In genomic region chr5:179679014-179679674, GRCh38 we compare ENCODE assay signal across 8 cellular contexts. TPM values are rescaled to one million over a fixed set of nuclear protein-coding genes. Genes with fewer than 3 reads are reported as not detected.
A peak's percentile ranks its signal among the peaks of the same experiment; 100 is the strongest.
DNase-seq lines count a peak whose midpoint lies in the region; ATAC-seq, FAIRE-seq and TF ChIP-seq lines count a peak whose summit lies in the region.

No MANE protein-coding gene starts in this region.

- H3K4me1 ChIP-seq in CD8-positive, alpha-beta T cell (ENCODE audit: insufficient read depth, low read length): peaks cover 22% of the 10 kb centered on the region
- peaks cover 14% of the 10 kb centered on the region for H3K4me1 ChIP-seq in effector memory CD4-positive, alpha-beta T cell (ENCODE audit: control insufficient read depth, insufficient read depth, low read length, poor library complexity, severe bottlenecking)
- no peaks in the 10 kb centered on the region for H3K4me1 ChIP-seq in mesodermal cell (ENCODE audit: control insufficient read depth, insufficient read depth, low read length, poor library complexity, severe bottlenecking)

- H3K27me3 ChIP-seq in CD8-positive, alpha-beta T cell (ENCODE audit: insufficient read depth, low read length): no peaks in the 10 kb centered on the region
- H3K27me3 ChIP-seq in effector memory CD4-positive, alpha-beta T cell (replicated peaks; ENCODE audit: control insufficient read depth, insufficient read depth, low read length, poor library complexity, severe bottlenecking): no peaks in the 10 kb centered on the region

- no peaks in the 10 kb centered on the region for H3K9me3 ChIP-seq in CD8-positive, alpha-beta T cell (ENCODE audit: low read length)
- H3K9me3 ChIP-seq in effector memory CD4-positive, alpha-beta T cell (ENCODE audit: control insufficient read depth, low read length): no peaks in the 10 kb centered on the region
- no peaks in the 10 kb centered on the region for H3K9me3 ChIP-seq in mesodermal cell (ENCODE audit: control insufficient read depth, low read length)

- H3K36me3 ChIP-seq in CD8-positive, alpha-beta T cell (ENCODE audit: insufficient read depth, low read length): no peaks in the 10 kb centered on the region
- H3K36me3 ChIP-seq in effector memory CD4-positive, alpha-beta T cell (ENCODE audit: control insufficient read depth, insufficient read depth, low read length): no peaks in the 10 kb centered on the region
- no peaks in the 10 kb centered on the region for H3K36me3 ChIP-seq in mesodermal cell (ENCODE audit: control insufficient read depth, insufficient read depth, low read length)

- H3K4me3 ChIP-seq in CD8-positive, alpha-beta T cell (ENCODE audit: low read depth, low read length): peak overlapping the region; percentile 66
- H3K4me3 ChIP-seq in effector memory CD4-positive, alpha-beta T cell (ENCODE audit: insufficient read depth, low read depth, low read length, poor library complexity, severe bottlenecking): peak overlapping the region; percentile 76
- H3K4me3 ChIP-seq in mesodermal cell (ENCODE audit: extremely low read depth, insufficient read depth, low read length, poor library complexity, severe bottlenecking): peak overlapping the region; percentile 84

- peak overlapping the region; percentile 99 for H3K27ac Mint-ChIP-seq in CD8-positive, alpha-beta T cell
- H3K27ac Mint-ChIP-seq in activated CD8-positive, alpha-beta T cell treated with anti-CD3 and anti-CD28 coated beads, Interleukin-2, amount 10 ng/mL, durations not matched to agents 7 days and 5 days: peak overlapping the region; percentile 97

- WGBS in mesodermal cell (ENCODE audit: insufficient coverage in 2 of 2), 2 experiments: 60 to 71% methylated on average over 35 to 37 of the region's 41 CpGs

- H3K27me3 Mint-ChIP-seq in CD8-positive, alpha-beta T cell (ENCODE audit: low read depth): no peaks in the 10 kb centered on the region
- H3K27me3 Mint-ChIP-seq in activated CD8-positive, alpha-beta T cell treated with anti-CD3 and anti-CD28 coated beads, Interleukin-2, amount 10 ng/mL, durations not matched to agents 7 days and 5 days (ENCODE audit: low read depth): no peaks in the 10 kb centered on the region

- POLR2A ChIA-PET in CD8-positive, alpha-beta T cell (lab: Charles Lee): interaction anchor here (1.4 to 3.4 kb wide), 6 partner anchors 11 to 129 kb away, joined by 3 to 26 read pairs (median 10); partner anchors contain the start of genes HNRNPH1, MAML1 and RUFY1
- POLR2A ChIA-PET in activated CD8-positive, alpha-beta T cell treated with anti-CD3 and anti-CD28 coated beads, Interleukin-2, amount 10 ng/mL, durations not matched to agents 7 days and 5 days (lab: Charles Lee): interaction anchor here (0.6 to 5.2 kb wide), 8 partner anchors 12 to 132 kb away, joined by 3 to 45 read pairs (median 7); partner anchors contain the start of genes CANX, HNRNPH1 and MAML1

- peaks cover 37% of the 10 kb centered on the region for H3K4me1 Mint-ChIP-seq in CD8-positive, alpha-beta T cell (ENCODE audit: low read depth)
- H3K4me1 Mint-ChIP-seq in activated CD8-positive, alpha-beta T cell treated with anti-CD3 and anti-CD28 coated beads, Interleukin-2, amount 10 ng/mL, durations not matched to agents 7 days and 5 days (ENCODE audit: low read depth): peaks cover 35% of the 10 kb centered on the region

- H3K36me3 Mint-ChIP-seq in CD8-positive, alpha-beta T cell: peaks cover 7% of the 10 kb centered on the region
- peaks cover 46% of the 10 kb centered on the region for H3K36me3 Mint-ChIP-seq in activated CD8-positive, alpha-beta T cell treated with anti-CD3 and anti-CD28 coated beads, Interleukin-2, amount 10 ng/mL, durations not matched to agents 7 days and 5 days (ENCODE audit: low read depth)

- peak; percentile 36 for ATAC-seq in CD8-positive, alpha-beta T cell
- peak; percentile 31 for ATAC-seq in GM21717 (IDR thresholded peaks at IDR 0.05; ENCODE audit: unreplicated experiment)
- peak; percentile 57 for ATAC-seq in activated CD8-positive, alpha-beta T cell treated with anti-CD3 and anti-CD28 coated beads, Interleukin-2, amount 10 ng/mL, durations not matched to agents 7 days and 5 days

- DNase-seq in CD8-positive, alpha-beta T cell: peak; percentile 29 to 79 (median 68)
- DNase-seq in NCI-H1092 (lab: John Stamatoyannopoulos, UW) (peak; percentile 59), HTR-8/SVneo (ENCODE audit: insufficient read length, low spot score) (no peak)
- DNase-seq in activated CD8-positive, alpha-beta T cell treated with anti-CD3 and anti-CD28 coated beads, Interleukin-2, amount 10 ng/mL, durations not matched to agents 7 days and 5 days: peak; percentile 83
- DNase-seq in effector memory CD4-positive, alpha-beta T cell: peak; percentile 50 to 65 (median 50)
- peak; percentile 45 to 46 for DNase-seq in stimulated activated CD8-positive, alpha-beta memory T cell treated with anti-CD3 and anti-CD28 coated beads, Interleukin-15, amount 100 ng/mL, for 4 hours (ENCODE audit: low read depth in 2 of 2)

- TF ChIP-seq CTCF in CD8-positive, alpha-beta T cell (IDR thresholded peaks at IDR 0.05): no peak

- CTCF ChIA-PET in CD8-positive, alpha-beta T cell (lab: Charles Lee): interaction anchor here (0.6 to 1.0 kb wide), 3 partner anchors 11 to 84 kb away, joined by 3 to 4 read pairs (median 4); partner anchors contain the start of gene HNRNPH1
- CTCF ChIA-PET in activated CD8-positive, alpha-beta T cell treated with anti-CD3 and anti-CD28 coated beads, Interleukin-2, amount 10 ng/mL, durations not matched to agents 7 days and 5 days (lab: Charles Lee): interaction anchor here (0.9 to 1.4 kb wide), 2 partner anchors 37 to 53 kb away, joined by 3 read pairs; no protein-coding TSS in a partner anchor

- H3K4me3 Mint-ChIP-seq in CD8-positive, alpha-beta T cell: peak overlapping the region; percentile 98
- peak overlapping the region; percentile 95 for H3K4me3 Mint-ChIP-seq in activated CD8-positive, alpha-beta T cell treated with anti-CD3 and anti-CD28 coated beads, Interleukin-2, amount 10 ng/mL, durations not matched to agents 7 days and 5 days

- no peaks in the 10 kb centered on the region for H3K9me3 Mint-ChIP-seq in CD8-positive, alpha-beta T cell
- H3K9me3 Mint-ChIP-seq in activated CD8-positive, alpha-beta T cell treated with anti-CD3 and anti-CD28 coated beads, Interleukin-2, amount 10 ng/mL, durations not matched to agents 7 days and 5 days (ENCODE audit: insufficient read depth): no peaks in the 10 kb centered on the region

- FAIRE-seq in HTR-8/SVneo (lab: Jason Lieb, UNC): no peak

- H3K27ac ChIP-seq in CD8-positive, alpha-beta T cell (ENCODE audit: low read depth, low read length): peak overlapping the region; percentile 83
- peak overlapping the region; percentile 83 for H3K27ac ChIP-seq in effector memory CD4-positive, alpha-beta T cell (ENCODE audit: insufficient read depth, low read length, poor library complexity, severe bottlenecking)
- H3K27ac ChIP-seq in mesodermal cell (ENCODE audit: low read depth, low read length, severe bottlenecking): no peak overlapping the region

- intact Hi-C loops in CD8-positive, alpha-beta T cell (cut with DNase I, micrococcal nuclease): loop anchor here (2.0 to 10.0 kb wide), 5 partner anchors 20 to 393 kb away; partner anchors contain the start of genes MRNIP (in 1 of the 2), RNF130 (in 1 of the 2) and TBC1D9B (in 1 of the 2)

RNA-seq across cellular contexts. Expression of gene CBY3, which starts 1.7 kb away (rescaled TPM):
- total RNA-seq in CD8-positive, alpha-beta T cell: under 1 TPM in 1 of 2 experiments, not detected in 1; 0.44 TPM
- total RNA-seq in activated CD8-positive, alpha-beta T cell treated with anti-CD3 and anti-CD28 coated beads, Interleukin-2, amount 10 ng/mL, durations not matched to agents 7 days and 5 days: under 1 TPM in 1 of 2 experiments, not detected in 1; 0.55 TPM
- polyA plus RNA-seq in mesodermal cell (2013, experiment 1 of 2): not detected
- polyA plus RNA-seq in mesodermal cell (2013, experiment 2 of 2): not detected

RNA-seq across cellular contexts. Expression of gene CANX, which starts 19.6 kb away (rescaled TPM):
- total RNA-seq in CD8-positive, alpha-beta T cell: 100 to 1,000 TPM; 131 to 133 TPM
- 100 to 1,000 TPM; 352 to 366 TPM for total RNA-seq in activated CD8-positive, alpha-beta T cell treated with anti-CD3 and anti-CD28 coated beads, Interleukin-2, amount 10 ng/mL, durations not matched to agents 7 days and 5 days
- polyA plus RNA-seq in mesodermal cell (2013, experiment 1 of 2): 326 TPM
- 321 TPM for polyA plus RNA-seq in mesodermal cell (2013, experiment 2 of 2)

RNA-seq across cellular contexts. Expression of gene MAML1, which starts 53.5 kb away (rescaled TPM):
- total RNA-seq in CD8-positive, alpha-beta T cell: 10 to 100 TPM; 23.4 to 26.9 TPM
- total RNA-seq in activated CD8-positive, alpha-beta T cell treated with anti-CD3 and anti-CD28 coated beads, Interleukin-2, amount 10 ng/mL, durations not matched to agents 7 days and 5 days: 10 to 100 TPM; 28.9 to 30.0 TPM
- 34.0 TPM for polyA plus RNA-seq in mesodermal cell (2013, experiment 1 of 2)
- polyA plus RNA-seq in mesodermal cell (2013, experiment 2 of 2): 36.7 TPM

RNA-seq across cellular contexts. Expression of gene HNRNPH1, which starts 55.7 kb away (rescaled TPM):
- total RNA-seq in CD8-positive, alpha-beta T cell: 1,000 to 10,000 TPM; 2,565 to 2,635 TPM
- 100 to 1,000 TPM; 869 to 884 TPM for total RNA-seq in activated CD8-positive, alpha-beta T cell treated with anti-CD3 and anti-CD28 coated beads, Interleukin-2, amount 10 ng/mL, durations not matched to agents 7 days and 5 days
- 398 TPM for polyA plus RNA-seq in mesodermal cell (2013, experiment 1 of 2)
- polyA plus RNA-seq in mesodermal cell (2013, experiment 2 of 2): 401 TPM
